In genomic region chr1:234848972-234849641, GRCh38 we compare ENCODE assay signal across 1 cellular context.
TF ChIP-seq lines count a peak whose summit lies in the region.

No MANE protein-coding gene starts in this region.

TF ChIP-seq in K562, 482 proteins besides CTCF, POLR2A, EP300 and RAD21 (continued from another document and continues in another):
- TF ChIP-seq FOXP4 (CRISPR knock-in tag; IDR thresholded peaks at IDR 0.05; ENCODE audit: borderline replicate concordance) (no peak), ZNF316 (IDR thresholded peaks at IDR 0.05) (peak; percentile 22; the same call in 1 of the 2 replicates), TFE3 (CRISPR knock-in tag; IDR thresholded peaks at IDR 0.05) (no peak), MTA2 (IDR thresholded peaks at IDR 0.05; ENCODE audit: low read depth) (no peak), ZNF41 (CRISPR knock-in tag; conservative IDR thresholded peaks at IDR 0.05) (no peak), RB1 (IDR thresholded peaks at IDR 0.05; ENCODE audit: low read depth) (no peak), ZC3H11A (IDR thresholded peaks at IDR 0.05; ENCODE audit: low read depth, low read length) (no peak), ZBTB9 (CRISPR knock-in tag; IDR thresholded peaks at IDR 0.05) (0 out of 2 replicates have a peak, but pooled peaks have one; percentile 32), PCBP1 (IDR thresholded peaks at IDR 0.05; ENCODE audit: low read depth, low read length, poor library complexity, severe bottlenecking) (no peak), ZMIZ1 (IDR thresholded peaks at IDR 0.05; ENCODE audit: low read depth in 2 of 2, low read length in 2 of 2) (no peak), ZSCAN29 (IDR thresholded peaks at IDR 0.05) (no peak), DPF2 (IDR thresholded peaks at IDR 0.05) (0 out of 2 replicates have a peak, but pooled peaks have one; percentile 18), NR0B1 (IDR thresholded peaks at IDR 0.05; ENCODE audit: partially characterized antibody) (no peak), SMARCC2 (IDR thresholded peaks at IDR 0.05; ENCODE audit: low read depth) (peak; percentile 48; the same call in 1 of the 2 replicates), ATF1 (CRISPR knock-in tag; IDR thresholded peaks at IDR 0.05) (no peak), ATF1 (tag; IDR thresholded peaks at IDR 0.05) (peak; percentile 37; the same call in 1 of the 2 replicates), ZNF347 (CRISPR knock-in tag; IDR thresholded peaks at IDR 0.05; ENCODE audit: low read depth) (no peak), SMARCA4 (IDR thresholded peaks at IDR 0.05) (0 out of 2 replicates have a peak, but pooled peaks have one; percentile 31), MTA1 (IDR thresholded peaks at IDR 0.05; ENCODE audit: borderline replicate concordance) (peak; percentile 36; the same call in 1 of the 2 replicates), PREB (CRISPR knock-in tag; IDR thresholded peaks at IDR 0.05) (no peak), MXI1 (IDR thresholded peaks at IDR 0.05; ENCODE audit: low read depth, low read length) (no peak), LARP7 (IDR thresholded peaks at IDR 0.05) (no peak), ZBTB11 (CRISPR knock-in tag; IDR thresholded peaks at IDR 0.05) (0 out of 6 replicates have a peak, but pooled peaks of 1 of the 3 experiments have one; percentile 43), MEIS2 (IDR thresholded peaks at IDR 0.05; ENCODE audit: partially characterized antibody) (no peak), MYNN (IDR thresholded peaks at IDR 0.05) (no peak), MYNN (CRISPR knock-in tag; IDR thresholded peaks at IDR 0.05) (no peak), ZHX1 (conservative IDR thresholded peaks at IDR 0.05; ENCODE audit: low read length) (no peak), FOXP1 (CRISPR knock-in tag; IDR thresholded peaks at IDR 0.05) (no peak), ZNF280B (CRISPR knock-in tag; IDR thresholded peaks at IDR 0.05) (no peak), CREB1 (IDR thresholded peaks at IDR 0.05) (no peak), CREB1 (CRISPR knock-in tag; IDR thresholded peaks at IDR 0.05) (no peak), MNT (conservative IDR thresholded peaks at IDR 0.05) (no peak), KAT8 (IDR thresholded peaks at IDR 0.05; ENCODE audit: low read depth) (no peak), NFIX (CRISPR knock-in tag; IDR thresholded peaks at IDR 0.05; ENCODE audit: low read depth) (no peak), TBL1XR1 (IDR thresholded peaks at IDR 0.05; ENCODE audit: low read length in 2 of 2) (no peak), ZKSCAN3 (CRISPR knock-in tag; IDR thresholded peaks at IDR 0.05) (no peak), RBM22 (IDR thresholded peaks at IDR 0.05; ENCODE audit: low read depth, low read length, poor library complexity, severe bottlenecking) (no peak), KLF10 (CRISPR knock-in tag; IDR thresholded peaks at IDR 0.05) (no peak)
